Comparison of ENCODE assay signal across 24 cellular contexts in the genomic region with DNA sequence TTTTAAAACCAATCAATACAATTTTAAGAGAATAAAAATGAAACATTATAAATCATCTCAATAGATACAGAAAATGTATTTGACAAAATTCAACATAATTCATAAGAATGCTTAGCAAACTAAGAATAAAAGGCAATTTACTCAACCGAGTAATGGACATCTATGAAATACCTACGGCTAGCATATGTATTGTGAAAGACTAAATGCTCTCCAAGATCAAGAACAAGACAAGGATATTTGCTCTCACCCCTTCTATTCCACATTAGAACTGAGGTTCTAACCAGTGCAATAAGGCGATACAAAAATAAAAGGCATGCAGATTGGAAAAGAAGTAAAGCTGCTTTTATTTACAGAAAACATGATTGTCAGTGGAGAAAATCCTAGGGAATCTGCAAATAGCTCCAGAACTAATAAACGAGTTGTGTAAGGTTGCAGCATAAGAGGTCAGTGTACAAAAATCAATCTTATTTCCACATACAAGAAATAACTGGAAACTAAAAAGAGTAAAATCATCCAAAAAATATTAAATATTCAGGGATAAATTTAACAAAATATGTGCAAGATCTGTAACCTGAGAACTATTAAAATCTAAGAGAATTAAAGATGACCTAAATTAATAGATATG. TPM values are rescaled to one million over a fixed set of nuclear protein-coding genes. Genes with fewer than 3 reads are reported as not detected.
DNase-seq lines count a peak whose midpoint lies in the region; ATAC-seq, FAIRE-seq and TF ChIP-seq lines count a peak whose summit lies in the region.
"Had no signal": no experiment of that assay in that cellular context is flagged by ENCODE, and none has a peak within 500 bp of the region (broad histone marks: within the 10 kb centered on the region; RNA-seq: fewer than 3 reads in every experiment).

No MANE protein-coding gene starts in this region.

- TF ChIP-seq CTCF in liver (IDR thresholded peaks at IDR 0.05; ENCODE audit: low read depth, low read length, missing input control), result no peak
- no peak for TF ChIP-seq CTCF in HepG2 (CRISPR knock-in tag; IDR thresholded peaks at IDR 0.05)
- no peak for TF ChIP-seq CTCF in lower lobe of right lung (IDR thresholded peaks at IDR 0.05)

- H3K4me3 ChIP-seq in liver (ENCODE audit: low read depth in 1 of 3, low read length in 3 of 3), result no peak overlapping the region
- no peak overlapping the region for H3K4me3 ChIP-seq in HepG2 (replicated peaks in 1 of 3; ENCODE audit: insufficient read depth in 1 of 3, low read depth in 2 of 3, low read length in 3 of 3)
- no peak overlapping the region for H3K4me3 ChIP-seq in subcutaneous abdominal adipose tissue (ENCODE audit: low read depth in 1 of 5, low read length in 5 of 5)
- no peak overlapping the region for H3K4me3 ChIP-seq in lower lobe of right lung
- H3K4me3 ChIP-seq: A549; BLaER1 treated with 17β-estradiol and CSF1 and Interleukin-3, amounts not matched to agents 10 nM and 100 nM; GM23338; HAP-1 had no signal

- no peak for TF ChIP-seq POLR2A in HepG2 (IDR thresholded peaks at IDR 0.05; ENCODE audit: insufficient read depth in 1 of 2, low read depth in 2 of 2, low read length in 2 of 2)

- CTCF ChIA-PET in HepG2 (lab: Yijun Ruan, JAX; ENCODE audit: low intra/inter-chr PET ratio, low total read pairs), result no interaction called here

- WGBS in liver, result 42% methylated on average over 4 of the region's 4 CpGs
- 94% methylated on average over 4 of the region's 4 CpGs for WGBS in HepG2 (ENCODE audit: low lambda C conversion rate)

- POLR2A ChIA-PET in HepG2 (lab: Yijun Ruan, JAX), result no interaction called here

- DNase-seq in HepG2 (ENCODE audit: low spot score), result no peak
- peak; percentile 26 for DNase-seq in amniotic epithelial cell (ENCODE audit: low read depth)
- DNase-seq in left lobe of liver (ENCODE audit: low spot score), result no peak
- no peak for DNase-seq in anterior cingulate cortex (lab: John Stamatoyannopoulos, UW)
- no peak for DNase-seq in lower lobe of right lung
- DNase-seq: ACHN; AML-193; BE2C; Calu3; CD4-positive, alpha-beta T cell; CD8-positive, alpha-beta memory T cell; DMS153; DND-41; HFFc6 had no signal

- H3K36me3 ChIP-seq in liver (ENCODE audit: control insufficient read depth in 4 of 4, insufficient read depth in 3 of 4, low read depth in 1 of 4, low read length in 3 of 4) (no peaks in the 10 kb centered on the region), HepG2 (replicated peaks in 1 of 2; ENCODE audit: control insufficient read depth in 1 of 2, insufficient read depth in 2 of 2, low read length in 2 of 2) (no peaks in the 10 kb centered on the region), subcutaneous abdominal adipose tissue (ENCODE audit: control insufficient read depth in 5 of 5, insufficient read depth in 5 of 5, low read length in 5 of 5) (peaks cover 0 to under 1% (median 0%) of the 10 kb centered on the region in 5 donors), lower lobe of right lung (no peaks in the 10 kb centered on the region)
- H3K36me3 ChIP-seq: BE2C, HAP-1 had no signal

- peaks cover 7 to 27% (median 25%) of the 10 kb centered on the region in 4 donors for H3K4me1 ChIP-seq in liver (ENCODE audit: control insufficient read depth in 4 of 4, insufficient read depth in 4 of 4, low read length in 3 of 4)
- H3K4me1 ChIP-seq in HepG2 (ENCODE audit: insufficient read depth, low read length), result peaks cover 20% of the 10 kb centered on the region
- H3K4me1 ChIP-seq in subcutaneous abdominal adipose tissue (ENCODE audit: control insufficient read depth in 5 of 5, insufficient read depth in 5 of 5, low read length in 5 of 5), result peaks cover 3 to 32% (median 11%) of the 10 kb centered on the region in 5 donors
- no peaks in the 10 kb centered on the region for H3K4me1 ChIP-seq in lower lobe of right lung
- H3K4me1 ChIP-seq: A549, BE2C had no signal

- peak; percentile 13 to 20 for TF ChIP-seq RAD21 in liver (IDR thresholded peaks at IDR 0.05)
- TF ChIP-seq RAD21 in HepG2 (CRISPR knock-in tag; IDR thresholded peaks at IDR 0.05), result no peak

- no peak for FAIRE-seq in HepG2 (lab: Jason Lieb, UNC)
- FAIRE-seq: A549, G401.6, GM12892 had no signal

- no peak overlapping the region for H3K4me2 ChIP-seq in HepG2 (ENCODE audit: low read depth, low read length)
- H3K4me2 ChIP-seq: A549, GM23338 had no signal

- H3K27ac ChIP-seq in liver (ENCODE audit: low read depth in 1 of 2, low read length in 2 of 2), result peak overlapping the region in 1 of 2 donors; percentile 61
- no peak overlapping the region for H3K27ac ChIP-seq in HepG2 (ENCODE audit: extremely low read length, insufficient read depth, low read length)
- H3K27ac ChIP-seq in subcutaneous abdominal adipose tissue (ENCODE audit: low read depth, low read length), result peak overlapping the region; percentile 35
- H3K27ac ChIP-seq in lower lobe of right lung, result no peak overlapping the region
- H3K27ac ChIP-seq: 22Rv1; A549; BLaER1 treated with 17β-estradiol and CSF1 and Interleukin-3, amounts not matched to agents 10 nM and 100 nM had no signal

- ATAC-seq in HepG2, result no peak
- peak; percentile 79 for ATAC-seq in left lobe of liver
- no peak for ATAC-seq in HG03025 (IDR thresholded peaks at IDR 0.05; ENCODE audit: low FRiP score, unreplicated experiment)
- ATAC-seq in lower lobe of right lung, result no peak
- ATAC-seq: A549, GM23338 had no signal

- H4K20me1 ChIP-seq in HepG2 (ENCODE audit: insufficient read depth, low read length), result no peaks in the 10 kb centered on the region

- peaks cover 2% of the 10 kb centered on the region for H3K79me2 ChIP-seq in HepG2 (ENCODE audit: insufficient read depth, low read length)

- H3K27me3 ChIP-seq in liver (ENCODE audit: control insufficient read depth in 4 of 4, insufficient read depth in 4 of 4, low read length in 3 of 4), result no peaks in the 10 kb centered on the region
- no peaks in the 10 kb centered on the region for H3K27me3 ChIP-seq in HepG2 (ENCODE audit: control insufficient read depth in 1 of 2, insufficient read depth in 2 of 2, low read length in 2 of 2)
- H3K27me3 ChIP-seq in subcutaneous abdominal adipose tissue (ENCODE audit: control insufficient read depth in 5 of 5, insufficient read depth in 4 of 5, low read length in 5 of 5), result no peaks in the 10 kb centered on the region
- no peaks in the 10 kb centered on the region for H3K27me3 ChIP-seq in lower lobe of right lung (ENCODE audit: low read depth)
- H3K27me3 ChIP-seq: BE2C; BLaER1 treated with 17β-estradiol and CSF1 and Interleukin-3, amounts not matched to agents 10 nM and 100 nM had no signal

- in situ Hi-C loops in HepG2 (cut with HindIII; ENCODE audit: extremely low pct_ligation_motif_present, low pct_unique_long_range_greater_than_20kb), result no loop called here

- TF ChIP-seq EP300 in HepG2 (IDR thresholded peaks at IDR 0.05; ENCODE audit: low read depth in 2 of 2, low read length in 2 of 2) (no peak), HepG2 (CRISPR knock-in tag; IDR thresholded peaks at IDR 0.05; ENCODE audit: borderline replicate concordance) (no peak)

- intact Hi-C loops in HepG2 (cut with micrococcal nuclease; ENCODE audit: unreplicated experiment), result no loop called here
- intact Hi-C loops in lower lobe of right lung (cut with DNase I), result no loop called here

- no TSS peak for BruUV-seq in HepG2 (replicated peaks; lab: Mats Ljungman, UMichigan)

- no peak overlapping the region for H2AFZ ChIP-seq in HepG2 (ENCODE audit: low read length)
- H2AFZ ChIP-seq: GM23338 had no signal

- H3K9ac ChIP-seq in liver (ENCODE audit: low read depth in 1 of 2, low read length in 2 of 2) (no peak overlapping the region), HepG2 (ENCODE audit: insufficient read depth, low read depth, low read length) (no peak overlapping the region), subcutaneous abdominal adipose tissue (ENCODE audit: low read length in 5 of 5) (no peak overlapping the region)
- H3K9ac ChIP-seq: BLaER1 treated with 17β-estradiol and CSF1 and Interleukin-3, amounts not matched to agents 10 nM and 100 nM had no signal

- no peaks in the 10 kb centered on the region for H3K9me3 ChIP-seq in liver (ENCODE audit: control insufficient read depth in 4 of 4, low read length in 3 of 4)
- H3K9me3 ChIP-seq in HepG2 (ENCODE audit: low read length), result no peaks in the 10 kb centered on the region
- H3K9me3 ChIP-seq in subcutaneous abdominal adipose tissue (ENCODE audit: control insufficient read depth in 5 of 5, low read length in 5 of 5), result no peaks in the 10 kb centered on the region
- no peaks in the 10 kb centered on the region for H3K9me3 ChIP-seq in lower lobe of right lung
- H3K9me3 ChIP-seq: A549, BE2C had no signal

TF ChIP-seq in liver, 16 proteins besides CTCF, POLR2A, EP300 and RAD21 (continues in another document):
- TF ChIP-seq HNF4A (conservative IDR thresholded peaks at IDR 0.05) (peak; percentile 52 to 56), JUND (IDR thresholded peaks at IDR 0.05) (peak in 1 of 2 donors; percentile 16)

RNA-seq across cellular contexts. Expression of a gene that starts 16.4 kb away (rescaled TPM):
- 10 to 100 TPM in 1 of 2 donors, 1 to 10 TPM in 1; 8.6 to 12.8 TPM for total RNA-seq in liver
- 1 to 10 TPM; 2.7 to 3.3 TPM for polyA plus RNA-seq in liver
- 11.8 and 13.9 TPM in 2 replicates for total RNA-seq in HepG2 (2016; rRNA removed; fragmentation: Illumina TruSeq; extraction: Trizol)
- total RNA-seq in HepG2 (2016; cell fraction: cytosol; rRNA removed; fragmentation: Illumina TruSeq; extraction: Trizol; ENCODE audit: low read depth), result 19.6 and 22.7 TPM in 2 replicates
- total RNA-seq in HepG2 (2016; cell fraction: insoluble cytoplasmic fraction; rRNA removed; fragmentation: Illumina TruSeq; extraction: Trizol), result 10.8 and 15.5 TPM in 2 replicates
- total RNA-seq in HepG2 (2016; cell fraction: membrane; rRNA removed; fragmentation: Illumina TruSeq; extraction: Trizol), result 15.8 and 20.3 TPM in 2 replicates
- total RNA-seq in HepG2 (2016; cell fraction: nucleus; rRNA removed; fragmentation: Illumina TruSeq; extraction: Trizol), result 16.2 and 19.5 TPM in 2 replicates
- polyA plus RNA-seq in HepG2 (2011; rRNA removed), result 2.8 and 3.2 TPM in 2 replicates
- polyA plus RNA-seq in HepG2 (2011; cell fraction: cytosol; rRNA removed), result 1.6 and 2.2 TPM in 2 replicates
- polyA plus RNA-seq in HepG2 (2011; cell fraction: nucleus; rRNA removed), result 2.9 and 3.5 TPM in 2 replicates
- polyA plus RNA-seq in HepG2 (2012), result 2.6 and 4.0 TPM in 2 replicates
- polyA plus RNA-seq in HepG2 (2016; cell fraction: cytosol; fragmentation: Illumina TruSeq; extraction: Trizol; ENCODE audit: low read depth), result 4.6 and 4.7 TPM in 2 replicates
- polyA plus RNA-seq in HepG2 (2016; cell fraction: insoluble cytoplasmic fraction; fragmentation: Illumina TruSeq; extraction: Trizol; ENCODE audit: low read depth), result 6.3 and 6.7 TPM in 2 replicates
- polyA plus RNA-seq in HepG2 (2016; cell fraction: membrane; fragmentation: Illumina TruSeq; extraction: Trizol; ENCODE audit: low read depth), result 6.3 and 7.2 TPM in 2 replicates
- polyA plus RNA-seq in HepG2 (2016; cell fraction: nucleus; fragmentation: Illumina TruSeq; extraction: Trizol; ENCODE audit: insufficient read depth, low read depth), result 6.7 and 8.5 TPM in 2 replicates
- polyA minus RNA-seq in HepG2 (2011; rRNA and poly(A)+ RNA removed; ENCODE audit: low replicate concordance), result 1.8 and 3.2 TPM in 2 replicates
- polyA minus RNA-seq in HepG2 (2011; cell fraction: cytosol; rRNA and poly(A)+ RNA removed), result 3.5 and 6.6 TPM in 2 replicates
- 15.3 and 19.6 TPM in 2 replicates for polyA minus RNA-seq in HepG2 (2011; cell fraction: nucleus; rRNA and poly(A)+ RNA removed)
- 7.7 TPM for total RNA-seq in left lobe of liver
- total RNA-seq in lower lobe of right lung, result 18.4 TPM
